Comparison of ENCODE assay signal across 19 cellular contexts in the genomic region with DNA sequence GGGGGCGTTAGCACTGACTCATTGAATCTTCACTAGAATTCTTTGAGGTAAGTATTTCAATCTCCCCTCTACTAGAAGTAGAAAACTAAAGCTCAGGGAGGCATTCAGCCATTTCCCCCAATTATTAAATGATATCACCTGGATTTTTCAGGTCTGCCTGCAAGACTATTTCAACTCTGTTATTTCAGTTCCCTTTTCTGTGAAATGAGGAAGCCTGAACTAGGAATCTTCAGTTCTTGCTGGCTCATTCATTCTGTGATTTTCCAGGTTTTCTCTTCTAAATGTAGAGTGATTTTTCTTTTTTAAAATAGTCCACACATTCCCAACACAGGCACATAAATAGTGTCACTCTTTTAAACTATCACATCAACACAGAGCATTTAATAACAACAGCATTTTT.
"Had no signal": no experiment of that assay in that cellular context is flagged by ENCODE, and none has a peak within 500 bp of the region (broad histone marks: within the 10 kb centered on the region; RNA-seq: fewer than 3 reads in every experiment).

No MANE protein-coding gene starts in this region.

- H3K4me3 Mint-ChIP-seq: activated CD4-positive, alpha-beta T cell treated with anti-CD3 and anti-CD28 coated beads, Interleukin-2, amount 10 ng/mL, durations not matched to agents 24 days and 14 days; activated CD8-positive, alpha-beta T cell treated with anti-CD3 and anti-CD28 coated beads, Interleukin-2, amount 10 ng/mL, durations not matched to agents 7 days and 5 days; activated naive CD4-positive, alpha-beta T cell treated with anti-CD3 and anti-CD28 coated beads, Interleukin-2, amount 50 U/mL, for 24 hours; endodermal cell had no signal

- ATAC-seq: activated CD8-positive, alpha-beta T cell treated with anti-CD3 and anti-CD28 coated beads, Interleukin-2, amount 10 ng/mL, durations not matched to agents 7 days and 5 days; gastrocnemius medialis; heart right ventricle; left colon; lower lobe of right lung had no signal

- DNase-seq: activated CD4-positive, alpha-beta T cell treated with anti-CD3 and anti-CD28 coated beads, Interleukin-2, amount 10 ng/mL, durations not matched to agents 24 days and 14 days; activated CD4-positive, CD25-positive, alpha-beta regulatory T cell; activated CD8-positive, alpha-beta memory T cell treated with anti-CD3 and anti-CD28 coated beads, Interleukin-2, amount 50 U/mL, for 4 hours; activated CD8-positive, alpha-beta T cell treated with anti-CD3 and anti-CD28 coated beads, Interleukin-2, amount 10 ng/mL, durations not matched to agents 7 days and 5 days; activated effector memory CD4-positive, alpha-beta T cell treated with anti-CD3 and anti-CD28 coated beads, Interleukin-2, amount 50 U/mL, for 16 hours; activated T-cell treated with anti-CD3 and anti-CD28 coated beads, Interleukin-2, amount 50 U/mL, for 48 hours; adrenal gland; dorsolateral prefrontal cortex; endodermal cell; gastrocnemius medialis; heart right ventricle; left colon; lower lobe of right lung; midbrain; sigmoid colon; stimulated activated CD4-positive, alpha-beta T cell treated with anti-CD3 and anti-CD28 coated beads, Interleukin-1b, Interleukin-23, amount 100 ng/mL, for 48 hours; T1000 had no signal

- H3K4me1 ChIP-seq: adrenal gland, gastrocnemius medialis, parathyroid adenoma, sigmoid colon had no signal

- H3K27me3 ChIP-seq: adrenal gland, gastrocnemius medialis, sigmoid colon had no signal

- H3K4me3 ChIP-seq: adrenal gland, dorsolateral prefrontal cortex, gastrocnemius medialis, heart right ventricle, lower lobe of right lung, sigmoid colon had no signal

- H3K27ac ChIP-seq: adrenal gland, dorsolateral prefrontal cortex, gastrocnemius medialis, heart right ventricle, lower lobe of right lung, parathyroid adenoma, sigmoid colon had no signal

- H3K9me3 ChIP-seq: adrenal gland, gastrocnemius medialis, heart right ventricle, lower lobe of right lung, sigmoid colon had no signal

- H3K27ac Mint-ChIP-seq: activated CD4-positive, alpha-beta T cell treated with anti-CD3 and anti-CD28 coated beads, Interleukin-2, amount 10 ng/mL, durations not matched to agents 24 days and 14 days; activated CD8-positive, alpha-beta T cell treated with anti-CD3 and anti-CD28 coated beads, Interleukin-2, amount 10 ng/mL, durations not matched to agents 7 days and 5 days; activated naive CD4-positive, alpha-beta T cell treated with anti-CD3 and anti-CD28 coated beads, Interleukin-2, amount 50 U/mL, for 24 hours; endodermal cell had no signal

- H3K9me3 Mint-ChIP-seq: activated CD4-positive, alpha-beta T cell treated with anti-CD3 and anti-CD28 coated beads, Interleukin-2, amount 10 ng/mL, durations not matched to agents 24 days and 14 days; activated naive CD4-positive, alpha-beta T cell treated with anti-CD3 and anti-CD28 coated beads, Interleukin-2, amount 50 U/mL, for 24 hours; endodermal cell had no signal

- H3K36me3 Mint-ChIP-seq: activated naive CD4-positive, alpha-beta T cell treated with anti-CD3 and anti-CD28 coated beads, Interleukin-2, amount 50 U/mL, for 24 hours had no signal

- H2AFZ ChIP-seq: parathyroid adenoma had no signal

- H3K4me1 Mint-ChIP-seq: activated CD4-positive, alpha-beta T cell treated with anti-CD3 and anti-CD28 coated beads, Interleukin-2, amount 10 ng/mL, durations not matched to agents 24 days and 14 days; activated naive CD4-positive, alpha-beta T cell treated with anti-CD3 and anti-CD28 coated beads, Interleukin-2, amount 50 U/mL, for 24 hours had no signal

- H3K9ac ChIP-seq: parathyroid adenoma had no signal

- H3K36me3 ChIP-seq: adrenal gland, gastrocnemius medialis, heart right ventricle, lower lobe of right lung, sigmoid colon had no signal
